In the genomic region with DNA sequence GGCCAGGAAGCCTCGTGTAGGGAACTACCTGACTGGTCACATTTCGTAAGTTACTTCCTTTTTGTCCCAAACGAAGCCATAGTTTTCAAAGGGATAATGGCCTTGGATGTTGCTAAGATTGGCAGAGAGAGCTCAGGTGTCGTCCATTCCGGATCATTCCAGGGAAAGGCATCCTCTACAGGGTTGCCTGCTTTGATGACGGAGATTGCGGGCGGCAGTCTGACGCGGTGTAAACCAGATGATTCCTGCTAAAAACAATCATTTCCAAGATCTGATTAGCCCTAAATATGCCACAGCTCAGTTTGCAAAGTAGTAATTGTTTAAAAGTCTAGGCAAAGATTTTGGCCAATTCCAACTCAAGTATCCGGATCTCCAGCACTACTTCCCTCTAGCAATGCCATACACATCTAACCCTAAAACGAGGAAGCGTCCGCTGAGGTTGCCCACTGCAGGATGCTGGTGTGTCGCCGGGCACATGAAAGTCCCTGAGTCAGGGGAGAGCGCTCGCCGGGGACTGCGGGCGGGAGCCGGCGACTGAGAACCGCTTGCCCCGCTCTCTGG, we compare ENCODE assay signal across 8 cellular contexts. TPM values are rescaled to one million over a fixed set of nuclear protein-coding genes. Genes with fewer than 3 reads are reported as not detected.
DNase-seq lines count a peak whose midpoint lies in the region; ATAC-seq and TF ChIP-seq lines count a peak whose summit lies in the region.

No MANE protein-coding gene starts in this region.

- H3K27me3 ChIP-seq in heart right ventricle (no peaks in the 10 kb centered on the region), esophagus (ENCODE audit: control insufficient read depth in 1 of 2, insufficient read depth in 2 of 2, low read length in 2 of 2) (no peaks in the 10 kb centered on the region), ovary (no peaks in the 10 kb centered on the region)

- DNase-seq in heart right ventricle, result no peak
- no peak for DNase-seq in Right ventricle myocardium inferior (ENCODE audit: missing footprints)
- DNase-seq in RKO (ENCODE audit: low spot score), result peak; percentile 68
- DNase-seq in ovary, result no peak
- no peak for DNase-seq in T-helper 9 cell

- no peaks in the 10 kb centered on the region for H3K9me3 ChIP-seq in heart right ventricle
- H3K9me3 ChIP-seq in esophagus (ENCODE audit: control insufficient read depth in 2 of 2, insufficient read depth in 1 of 2, low read depth in 1 of 2, low read length in 1 of 2), result no peaks in the 10 kb centered on the region
- no peaks in the 10 kb centered on the region for H3K9me3 ChIP-seq in ovary

- H3K36me3 ChIP-seq in heart right ventricle (no peaks in the 10 kb centered on the region), esophagus (ENCODE audit: control insufficient read depth in 2 of 2, insufficient read depth in 2 of 2, low read length in 1 of 2) (no peaks in the 10 kb centered on the region), ovary (no peaks in the 10 kb centered on the region)

- peak overlapping the region; percentile 52 to 99 (median 94) for H3K27ac ChIP-seq in heart right ventricle
- peak overlapping the region; percentile 69 to 77 for H3K27ac ChIP-seq in esophagus (ENCODE audit: low read depth in 2 of 2, low read length in 1 of 2)
- H3K27ac ChIP-seq in ovary, result peak overlapping the region in 1 of 2 donors; percentile 93

- intact Hi-C loops in heart right ventricle (cut with DNase I), result loop anchor here in 5 of 10 donors (5.0 to 10.0 kb wide), 4 partner anchors 54 to 143 kb away; no protein-coding TSS in a partner anchor
- intact Hi-C loops in Right ventricle myocardium inferior (cut with DNase I), result loop anchor here (2.0 to 5.0 kb wide), 3 partner anchors 43 to 92 kb away; partner anchors contain the start of gene ALPK2
- intact Hi-C loops in ovary (cut with DNase I), result no loop called here

- H3K4me3 ChIP-seq in heart right ventricle (peak overlapping the region; percentile 7 to 97 (median 76)), esophagus (ENCODE audit: low read depth in 1 of 2, low read length in 2 of 2) (peak overlapping the region; percentile 52 to 62), ovary (peak overlapping the region; percentile 92)

- TF ChIP-seq CTCF in heart right ventricle (IDR thresholded peaks at IDR 0.05) (no peak), ovary (IDR thresholded peaks at IDR 0.05) (no peak)

- no peak for TF ChIP-seq EP300 in ovary (IDR thresholded peaks at IDR 0.05)

- ATAC-seq in heart right ventricle (peak in 4 of 8 donors; percentile 0 to 15 (median 8)), Right ventricle myocardium inferior (no peak), HG02852 (IDR thresholded peaks at IDR 0.05; ENCODE audit: unreplicated experiment) (no peak), HG02840 (IDR thresholded peaks at IDR 0.05; ENCODE audit: low FRiP score, unreplicated experiment) (no peak)

- no peak for TF ChIP-seq POLR2A in ovary (IDR thresholded peaks at IDR 0.05)

- H3K4me1 ChIP-seq in heart right ventricle (peaks cover 0 to 42% (median 26%) of the 10 kb centered on the region in 9 donors), esophagus (ENCODE audit: control insufficient read depth in 2 of 2, insufficient read depth in 2 of 2, low read length in 1 of 2) (no peaks in the 10 kb centered on the region), ovary (ENCODE audit: insufficient read depth) (peaks cover 3% of the 10 kb centered on the region)

- 8 to 15% methylated on average over 25 of the region's 25 CpGs for WGBS in heart right ventricle, 2 donors
- WGBS in esophagus, 2 donors, result 5 to 8% methylated on average over 25 of the region's 25 CpGs
- WGBS in ovary, 3 donors, result 14 to 31% (median 23%) methylated on average over 19 to 25 of the region's 25 CpGs

RNA-seq across cellular contexts. Expression of gene MALT1, which starts 0.6 kb away (rescaled TPM):
- total RNA-seq in heart right ventricle, result 10 to 100 TPM in 7 of 10 donors, 1 to 10 TPM in 3; 8.1 to 20.0 (median 10.6) TPM
- 10 to 100 TPM in 1 of 2 donors, 1 to 10 TPM in 1; 4.4 to 11.3 TPM for polyA plus RNA-seq in heart right ventricle
- 11.8 TPM for total RNA-seq in Right ventricle myocardium inferior
- 10 to 100 TPM; 11.7 to 13.5 TPM for polyA plus RNA-seq in esophagus
- total RNA-seq in ovary, result 10 to 100 TPM; 14.5 to 24.7 (median 19.0) TPM
- polyA plus RNA-seq in ovary, result 10 to 100 TPM in 1 of 2 donors, 1 to 10 TPM in 1; 9.0 to 14.3 TPM

RNA-seq across cellular contexts. Expression of gene ALPK2, which starts 41.8 kb away (rescaled TPM):
- total RNA-seq in heart right ventricle (100 to 1,000 TPM; 166 to 271 (median 216) TPM), Right ventricle myocardium inferior (243 TPM), ovary (under 1 TPM in 5 of 7 donors, not detected in 2; 0.08 to 0.34 (median 0.25) TPM)
- polyA plus RNA-seq in heart right ventricle (10 to 100 TPM in 1 of 2 donors, 1 to 10 TPM in 1; 7.8 to 39.5 TPM), esophagus (under 1 TPM; 0.02 to 0.04 TPM), ovary (under 1 TPM; 0.05 to 0.53 TPM)

Comparison
In these comparisons a context has a peak if more than half of its experiments do, and no peak if none do; other contexts are left out.
1. RNA of gene ALPK2, which starts 41.8 kb away (total RNA-seq): 243 TPM in Right ventricle myocardium inferior (single experiment) and 166 to 271 TPM in heart right ventricle; 0.08 to 0.34 TPM in ovary; every median in the first group is over 100 times any median in the second.
2. Peak in every context shown above with its lines, with median percentiles within 50 percentile points of each other: H3K4me3 ChIP-seq.